Comparison of ENCODE assay signal across 1 cellular context in genomic region chr17:8939496-8940334, GRCh38.
TF ChIP-seq lines count a peak whose summit lies in the region.

No MANE protein-coding gene starts in this region.

TF ChIP-seq in HepG2, 621 proteins besides CTCF, POLR2A, EP300 and RAD21:
- TF ChIP-seq RORA (CRISPR knock-in tag; IDR thresholded peaks at IDR 0.05) (no peak), ZNF232 (CRISPR knock-in tag; IDR thresholded peaks at IDR 0.05; ENCODE audit: borderline replicate concordance) (no peak), NCOA5 (CRISPR knock-in tag; IDR thresholded peaks at IDR 0.05) (no peak), KAT2B (IDR thresholded peaks at IDR 0.05; ENCODE audit: borderline replicate concordance, low read depth, low read length) (no peak), ZNF550 (CRISPR knock-in tag; IDR thresholded peaks at IDR 0.05; ENCODE audit: borderline replicate concordance) (no peak), KDM4B (CRISPR knock-in tag; IDR thresholded peaks at IDR 0.05) (no peak), ZBTB37 (CRISPR knock-in tag; IDR thresholded peaks at IDR 0.05) (no peak), ELF1 (CRISPR knock-in tag; IDR thresholded peaks at IDR 0.05) (no peak), ZNF17 (CRISPR knock-in tag; IDR thresholded peaks at IDR 0.05) (no peak), TBX3 (IDR thresholded peaks at IDR 0.05; ENCODE audit: borderline replicate concordance) (no peak), HMG20A (CRISPR knock-in tag; IDR thresholded peaks at IDR 0.05; ENCODE audit: borderline replicate concordance) (no peak)
- TF ChIP-seq, protein P1, sequence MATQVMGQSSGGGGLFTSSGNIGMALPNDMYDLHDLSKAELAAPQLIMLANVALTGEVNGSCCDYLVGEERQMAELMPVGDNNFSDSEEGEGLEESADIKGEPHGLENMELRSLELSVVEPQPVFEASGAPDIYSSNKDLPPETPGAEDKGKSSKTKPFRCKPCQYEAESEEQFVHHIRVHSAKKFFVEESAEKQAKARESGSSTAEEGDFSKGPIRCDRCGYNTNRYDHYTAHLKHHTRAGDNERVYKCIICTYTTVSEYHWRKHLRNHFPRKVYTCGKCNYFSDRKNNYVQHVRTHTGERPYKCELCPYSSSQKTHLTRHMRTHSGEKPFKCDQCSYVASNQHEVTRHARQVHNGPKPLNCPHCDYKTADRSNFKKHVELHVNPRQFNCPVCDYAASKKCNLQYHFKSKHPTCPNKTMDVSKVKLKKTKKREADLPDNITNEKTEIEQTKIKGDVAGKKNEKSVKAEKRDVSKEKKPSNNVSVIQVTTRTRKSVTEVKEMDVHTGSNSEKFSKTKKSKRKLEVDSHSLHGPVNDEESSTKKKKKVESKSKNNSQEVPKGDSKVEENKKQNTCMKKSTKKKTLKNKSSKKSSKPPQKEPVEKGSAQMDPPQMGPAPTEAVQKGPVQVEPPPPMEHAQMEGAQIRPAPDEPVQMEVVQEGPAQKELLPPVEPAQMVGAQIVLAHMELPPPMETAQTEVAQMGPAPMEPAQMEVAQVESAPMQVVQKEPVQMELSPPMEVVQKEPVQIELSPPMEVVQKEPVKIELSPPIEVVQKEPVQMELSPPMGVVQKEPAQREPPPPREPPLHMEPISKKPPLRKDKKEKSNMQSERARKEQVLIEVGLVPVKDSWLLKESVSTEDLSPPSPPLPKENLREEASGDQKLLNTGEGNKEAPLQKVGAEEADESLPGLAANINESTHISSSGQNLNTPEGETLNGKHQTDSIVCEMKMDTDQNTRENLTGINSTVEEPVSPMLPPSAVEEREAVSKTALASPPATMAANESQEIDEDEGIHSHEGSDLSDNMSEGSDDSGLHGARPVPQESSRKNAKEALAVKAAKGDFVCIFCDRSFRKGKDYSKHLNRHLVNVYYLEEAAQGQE (IDR thresholded peaks at IDR 0.05; ENCODE audit: borderline replicate concordance in 1 of 2, low read depth in 1 of 2, low read length in 2 of 2), result no peak
- TF ChIP-seq, protein P2, sequence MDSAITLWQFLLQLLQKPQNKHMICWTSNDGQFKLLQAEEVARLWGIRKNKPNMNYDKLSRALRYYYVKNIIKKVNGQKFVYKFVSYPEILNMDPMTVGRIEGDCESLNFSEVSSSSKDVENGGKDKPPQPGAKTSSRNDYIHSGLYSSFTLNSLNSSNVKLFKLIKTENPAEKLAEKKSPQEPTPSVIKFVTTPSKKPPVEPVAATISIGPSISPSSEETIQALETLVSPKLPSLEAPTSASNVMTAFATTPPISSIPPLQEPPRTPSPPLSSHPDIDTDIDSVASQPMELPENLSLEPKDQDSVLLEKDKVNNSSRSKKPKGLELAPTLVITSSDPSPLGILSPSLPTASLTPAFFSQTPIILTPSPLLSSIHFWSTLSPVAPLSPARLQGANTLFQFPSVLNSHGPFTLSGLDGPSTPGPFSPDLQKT (CRISPR knock-in tag; IDR thresholded peaks at IDR 0.05; ENCODE audit: borderline replicate concordance), result no peak
